ENCODE assay signal across 23 cellular contexts in genomic region chr6:84633771-84634170, GRCh38.
"Had no signal": no experiment of that assay in that cellular context is flagged by ENCODE, and none has a peak within 500 bp of the region (broad histone marks: within the 10 kb centered on the region; RNA-seq: fewer than 3 reads in every experiment).

No MANE protein-coding gene starts in this region.

- ATAC-seq: T-helper 17 cell had no signal

- DNase-seq: activated B cell treated with CpG ODN at 0.5 μM for 24 hours; activated CD4-positive, alpha-beta memory T cell treated with anti-CD3 and anti-CD28 coated beads for 36 hours; activated CD4-positive, alpha-beta T cell treated with anti-CD3 and anti-CD28 coated beads for 1 hour; activated CD4-positive, alpha-beta T cell treated with anti-CD3 and anti-CD28 coated beads, Interleukin-2, amount 10 ng/mL, durations not matched to agents 24 days and 14 days; activated CD8-positive, alpha-beta memory T cell treated with anti-CD3 and anti-CD28 coated beads for 24 hours; activated gamma-delta T cell treated with Interleukin-2 at 50 U/mL for 16 hours; activated naive CD4-positive, alpha-beta T cell treated with anti-CD3 and anti-CD28 coated beads, Interleukin-2, amount 10 ng/mL, durations not matched to agents 7 days and 5 days; activated naive CD8-positive, alpha-beta T cell treated with anti-CD3 and anti-CD28 coated beads for 36 hours; activated T-cell treated with anti-CD3 and anti-CD28 coated beads, Interleukin-2, amount 50 U/mL, for 48 hours; central memory CD4-positive, alpha-beta T cell; NCI-H1105 treated with DMSO at 0.1 percent for 48 hours; NCI-H1436 treated with DMSO at 0.1 percent for 48 hours; NCI-H187; NCI-H2081; NCI-H446 treated with DMSO at 0.1 percent for 48 hours; NCI-H526; NCI-H82; SIG-M5; T-helper 17 cell; T-helper 9 cell had no signal

- FAIRE-seq: bronchial epithelial cell had no signal

- H3K4me3 Mint-ChIP-seq: activated B cell treated with CpG ODN at 0.5 μM for 24 hours; activated CD4-positive, alpha-beta memory T cell treated with anti-CD3 and anti-CD28 coated beads for 36 hours; activated CD4-positive, alpha-beta T cell treated with anti-CD3 and anti-CD28 coated beads, Interleukin-2, amount 10 ng/mL, durations not matched to agents 24 days and 14 days; activated naive CD4-positive, alpha-beta T cell treated with anti-CD3 and anti-CD28 coated beads, Interleukin-2, amount 10 ng/mL, durations not matched to agents 7 days and 5 days; activated naive CD8-positive, alpha-beta T cell treated with anti-CD3 and anti-CD28 coated beads for 36 hours; T-helper 17 cell had no signal

- H3K36me3 Mint-ChIP-seq: activated CD4-positive, alpha-beta memory T cell treated with anti-CD3 and anti-CD28 coated beads for 36 hours; activated naive CD4-positive, alpha-beta T cell treated with anti-CD3 and anti-CD28 coated beads, Interleukin-2, amount 10 ng/mL, durations not matched to agents 7 days and 5 days; activated naive CD8-positive, alpha-beta T cell treated with anti-CD3 and anti-CD28 coated beads for 36 hours had no signal

- H3K4me1 Mint-ChIP-seq: activated B cell treated with CpG ODN at 0.5 μM for 24 hours; activated CD4-positive, alpha-beta T cell treated with anti-CD3 and anti-CD28 coated beads, Interleukin-2, amount 10 ng/mL, durations not matched to agents 24 days and 14 days; activated naive CD4-positive, alpha-beta T cell treated with anti-CD3 and anti-CD28 coated beads, Interleukin-2, amount 10 ng/mL, durations not matched to agents 7 days and 5 days; activated naive CD8-positive, alpha-beta T cell treated with anti-CD3 and anti-CD28 coated beads for 36 hours; T-helper 17 cell had no signal

- H3K27ac Mint-ChIP-seq: activated B cell treated with CpG ODN at 0.5 μM for 24 hours; activated CD4-positive, alpha-beta memory T cell treated with anti-CD3 and anti-CD28 coated beads for 36 hours; activated CD4-positive, alpha-beta T cell treated with anti-CD3 and anti-CD28 coated beads, Interleukin-2, amount 10 ng/mL, durations not matched to agents 24 days and 14 days; activated naive CD4-positive, alpha-beta T cell treated with anti-CD3 and anti-CD28 coated beads, Interleukin-2, amount 10 ng/mL, durations not matched to agents 7 days and 5 days; activated naive CD8-positive, alpha-beta T cell treated with anti-CD3 and anti-CD28 coated beads for 36 hours; activated T-helper 2 cell treated with anti-CD3 and anti-CD28 coated beads, Interferon-gamma antibody, Interleukin-2, Interleukin-4, amounts not matched to agents 10 μg/mL and 5 μg/mL and 100 μg/mL, durations not matched to agents 14 hours and 24 hours and 36 hours; T-helper 17 cell had no signal

- H3K9ac ChIP-seq: KMS-11 had no signal

- H3K4me2 ChIP-seq: KMS-11 had no signal

- H3K27me3 Mint-ChIP-seq: activated B cell treated with CpG ODN at 0.5 μM for 24 hours; activated CD4-positive, alpha-beta memory T cell treated with anti-CD3 and anti-CD28 coated beads for 36 hours; activated CD4-positive, alpha-beta T cell treated with anti-CD3 and anti-CD28 coated beads, Interleukin-2, amount 10 ng/mL, durations not matched to agents 24 days and 14 days; activated naive CD4-positive, alpha-beta T cell treated with anti-CD3 and anti-CD28 coated beads, Interleukin-2, amount 10 ng/mL, durations not matched to agents 7 days and 5 days; activated naive CD8-positive, alpha-beta T cell treated with anti-CD3 and anti-CD28 coated beads for 36 hours; T-helper 17 cell had no signal

- H3K27ac ChIP-seq: KMS-11 had no signal

- H3K9me3 Mint-ChIP-seq: activated CD4-positive, alpha-beta T cell treated with anti-CD3 and anti-CD28 coated beads, Interleukin-2, amount 10 ng/mL, durations not matched to agents 24 days and 14 days had no signal
